ENCODE assay signal across 1 cellular context in the genomic region with DNA sequence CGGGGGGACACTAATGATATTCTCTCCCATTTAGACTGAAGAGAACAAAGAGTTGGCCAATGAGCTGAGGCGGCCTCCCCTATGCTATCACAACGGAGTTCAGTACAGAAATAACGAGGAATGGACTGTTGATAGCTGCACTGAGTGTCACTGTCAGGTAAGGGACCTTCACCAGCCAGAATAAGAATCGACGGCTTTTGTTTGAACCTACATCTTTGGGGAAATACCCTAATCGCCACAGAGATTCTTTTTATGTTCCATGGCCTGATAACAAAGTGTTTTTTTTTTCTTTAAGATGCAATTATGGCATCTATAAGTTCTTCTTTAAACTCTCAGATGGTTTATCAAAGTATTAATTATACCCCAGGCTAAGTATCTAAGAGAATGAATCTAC.
TF ChIP-seq lines count a peak whose summit lies in the region.

No MANE protein-coding gene starts in this region.

TF ChIP-seq in H1, 55 proteins besides CTCF, POLR2A, EP300 and RAD21:
- TF ChIP-seq TAF7 (optimal IDR thresholded peaks at IDR 0.05; ENCODE audit: borderline replicate concordance, low read depth, low read length) (peak; percentile 0), YY1 (IDR thresholded peaks at IDR 0.05; ENCODE audit: low read depth, low read length) (no peak), POLR2AphosphoS5 (IDR thresholded peaks at IDR 0.05; ENCODE audit: low read depth, low read length) (peak; percentile 23; the same call in 1 of the 2 replicates)
